Comparison of ENCODE assay signal across 8 cellular contexts in genomic region chr3:72177075-72178050, GRCh38.
A peak's percentile ranks its signal among the peaks of the same experiment; 100 is the strongest.
DNase-seq lines count a peak whose midpoint lies in the region; ATAC-seq and TF ChIP-seq lines count a peak whose summit lies in the region.

No MANE protein-coding gene starts in this region.

- H3K4me3 ChIP-seq in skeletal muscle satellite cell (ENCODE audit: low read length) = peak overlapping the region; percentile 9

- intact Hi-C loops in activated T-helper 2 cell treated with anti-CD3 and anti-CD28 coated beads, Interferon-gamma antibody, Interleukin-2, Interleukin-4, amounts not matched to agents 10 μg/mL and 5 μg/mL and 100 μg/mL, durations not matched to agents 14 hours and 24 hours and 36 hours (cut with micrococcal nuclease) = loop anchor here (5.0 kb wide), 1 partner anchor 35 kb away; no protein-coding TSS in a partner anchor

- H3K27ac Mint-ChIP-seq in activated CD4-positive, alpha-beta T cell treated with anti-CD3 and anti-CD28 coated beads, Interleukin-2, amount 10 ng/mL, durations not matched to agents 7 days and 5 days = no peak overlapping the region
- no peak overlapping the region for H3K27ac Mint-ChIP-seq in HFFc6
- H3K27ac Mint-ChIP-seq in activated T-helper 2 cell treated with anti-CD3 and anti-CD28 coated beads, Interferon-gamma antibody, Interleukin-2, Interleukin-4, amounts not matched to agents 10 μg/mL and 5 μg/mL and 100 μg/mL, durations not matched to agents 14 hours and 24 hours and 36 hours = no peak overlapping the region

- H3K9me3 Mint-ChIP-seq in activated CD4-positive, alpha-beta T cell treated with anti-CD3 and anti-CD28 coated beads, Interleukin-2, amount 10 ng/mL, durations not matched to agents 7 days and 5 days = no peaks in the 10 kb centered on the region
- H3K9me3 Mint-ChIP-seq in HFFc6 = peaks cover 5% of the 10 kb centered on the region; the same call in 1 of the 2 replicates
- no peaks in the 10 kb centered on the region for H3K9me3 Mint-ChIP-seq in activated T-helper 2 cell treated with anti-CD3 and anti-CD28 coated beads, Interferon-gamma antibody, Interleukin-2, Interleukin-4, amounts not matched to agents 10 μg/mL and 5 μg/mL and 100 μg/mL, durations not matched to agents 14 hours and 24 hours and 36 hours

- POLR2A ChIA-PET in activated CD4-positive, alpha-beta T cell treated with anti-CD3 and anti-CD28 coated beads, Interleukin-2, amount 10 ng/mL, durations not matched to agents 7 days and 5 days (lab: Charles Lee) = no interaction called here

- H3K4me1 ChIP-seq in foreskin keratinocyte = no peaks in the 10 kb centered on the region
- peaks cover 14% of the 10 kb centered on the region for H3K4me1 ChIP-seq in skeletal muscle satellite cell (ENCODE audit: control insufficient read depth, insufficient read depth, low read length)

- no peaks in the 10 kb centered on the region for H3K36me3 ChIP-seq in skeletal muscle satellite cell (ENCODE audit: insufficient read depth, low read length)

- H3K4me1 Mint-ChIP-seq in activated CD4-positive, alpha-beta T cell treated with anti-CD3 and anti-CD28 coated beads, Interleukin-2, amount 10 ng/mL, durations not matched to agents 7 days and 5 days = peaks cover 14% of the 10 kb centered on the region
- H3K4me1 Mint-ChIP-seq in HFFc6 (ENCODE audit: low read depth) = peaks cover 8% of the 10 kb centered on the region
- peaks cover 6% of the 10 kb centered on the region for H3K4me1 Mint-ChIP-seq in activated T-helper 2 cell treated with anti-CD3 and anti-CD28 coated beads, Interferon-gamma antibody, Interleukin-2, Interleukin-4, amounts not matched to agents 10 μg/mL and 5 μg/mL and 100 μg/mL, durations not matched to agents 14 hours and 24 hours and 36 hours (ENCODE audit: low read depth)

- TF ChIP-seq CTCF in HFFc6 (IDR thresholded peaks at IDR 0.05) = no peak
- no peak for TF ChIP-seq CTCF in foreskin keratinocyte (conservative IDR thresholded peaks at IDR 0.05)

- H3K27me3 ChIP-seq in foreskin keratinocyte = peaks cover 73% of the 10 kb centered on the region
- peaks cover 3% of the 10 kb centered on the region for H3K27me3 ChIP-seq in skeletal muscle satellite cell (ENCODE audit: control insufficient read depth, insufficient read depth, low read length)

- ATAC-seq in foreskin keratinocyte = peak; percentile 50

- DNase-seq in activated CD4-positive, alpha-beta T cell treated with anti-CD3 and anti-CD28 coated beads for 48 hours = peak; percentile 13
- no peak for DNase-seq in activated CD4-positive, alpha-beta T cell treated with anti-CD3 and anti-CD28 coated beads, Interleukin-2, amount 10 ng/mL, durations not matched to agents 7 days and 5 days
- DNase-seq in HFFc6 (no peak), SK-N-DZ (ENCODE audit: low spot score) (peak; percentile 16), foreskin keratinocyte (peak in 1 of 2 donors; percentile 31), NCI-H146 treated with DMSO at 0.1 percent for 48 hours (lab: John Stamatoyannopoulos, UW; ENCODE audit: unreplicated experiment) (no peak)
- DNase-seq in activated T-helper 2 cell treated with anti-CD3 and anti-CD28 coated beads, Interferon-gamma antibody, Interleukin-2, Interleukin-4, amounts not matched to agents 10 μg/mL and 5 μg/mL and 100 μg/mL, durations not matched to agents 14 hours and 24 hours and 36 hours (ENCODE audit: low spot score) = no peak

- no peaks in the 10 kb centered on the region for H3K9me3 ChIP-seq in skeletal muscle satellite cell (replicated peaks; ENCODE audit: low read length)

- H3K4me3 Mint-ChIP-seq in activated CD4-positive, alpha-beta T cell treated with anti-CD3 and anti-CD28 coated beads, Interleukin-2, amount 10 ng/mL, durations not matched to agents 7 days and 5 days = no peak overlapping the region
- peak overlapping the region; percentile 38; the same call in 1 of the 2 replicates for H3K4me3 Mint-ChIP-seq in HFFc6
- H3K4me3 Mint-ChIP-seq in activated T-helper 2 cell treated with anti-CD3 and anti-CD28 coated beads, Interferon-gamma antibody, Interleukin-2, Interleukin-4, amounts not matched to agents 10 μg/mL and 5 μg/mL and 100 μg/mL, durations not matched to agents 14 hours and 24 hours and 36 hours (ENCODE audit: low read depth) = no peak overlapping the region

- H3K27me3 Mint-ChIP-seq in activated CD4-positive, alpha-beta T cell treated with anti-CD3 and anti-CD28 coated beads, Interleukin-2, amount 10 ng/mL, durations not matched to agents 7 days and 5 days = peaks cover 9% of the 10 kb centered on the region
- peaks cover 21% of the 10 kb centered on the region for H3K27me3 Mint-ChIP-seq in HFFc6 (ENCODE audit: insufficient read depth)
- peaks cover 69% of the 10 kb centered on the region for H3K27me3 Mint-ChIP-seq in activated T-helper 2 cell treated with anti-CD3 and anti-CD28 coated beads, Interferon-gamma antibody, Interleukin-2, Interleukin-4, amounts not matched to agents 10 μg/mL and 5 μg/mL and 100 μg/mL, durations not matched to agents 14 hours and 24 hours and 36 hours (ENCODE audit: low read depth)

- H3K4me2 ChIP-seq in skeletal muscle satellite cell (ENCODE audit: low read length) = peak overlapping the region; percentile 69

- no peaks in the 10 kb centered on the region for H3K36me3 Mint-ChIP-seq in activated CD4-positive, alpha-beta T cell treated with anti-CD3 and anti-CD28 coated beads, Interleukin-2, amount 10 ng/mL, durations not matched to agents 7 days and 5 days (ENCODE audit: low read depth)
- H3K36me3 Mint-ChIP-seq in HFFc6 (ENCODE audit: low read depth) = no peaks in the 10 kb centered on the region
- H3K36me3 Mint-ChIP-seq in activated T-helper 2 cell treated with anti-CD3 and anti-CD28 coated beads, Interferon-gamma antibody, Interleukin-2, Interleukin-4, amounts not matched to agents 10 μg/mL and 5 μg/mL and 100 μg/mL, durations not matched to agents 14 hours and 24 hours and 36 hours (ENCODE audit: low read depth) = no peaks in the 10 kb centered on the region

- peak overlapping the region; percentile 18 for H3K9ac ChIP-seq in skeletal muscle satellite cell (ENCODE audit: low read depth, low read length)

- H3K27ac ChIP-seq in foreskin keratinocyte = no peak overlapping the region

- CTCF ChIA-PET in activated CD4-positive, alpha-beta T cell treated with anti-CD3 and anti-CD28 coated beads, Interleukin-2, amount 10 ng/mL, durations not matched to agents 7 days and 5 days (lab: Charles Lee) = interaction anchor here (1.1 kb wide), 1 partner anchor 292 kb away, joined by 3 read pairs; no protein-coding TSS in a partner anchor

Comparison
In these comparisons a context has a peak if more than half of its experiments do, and no peak if none do; other contexts are left out.
1. DNase-seq: peak in activated CD4-positive, alpha-beta T cell treated with anti-CD3 and anti-CD28 coated beads for 48 hours (single experiment) and SK-N-DZ (single experiment); none in activated CD4-positive, alpha-beta T cell treated with anti-CD3 and anti-CD28 coated beads, Interleukin-2, amount 10 ng/mL, durations not matched to agents 7 days and 5 days (single experiment), HFFc6 (single experiment), NCI-H146 treated with DMSO at 0.1 percent for 48 hours (single experiment) and activated T-helper 2 cell treated with anti-CD3 and anti-CD28 coated beads, Interferon-gamma antibody, Interleukin-2, Interleukin-4, amounts not matched to agents 10 μg/mL and 5 μg/mL and 100 μg/mL, durations not matched to agents 14 hours and 24 hours and 36 hours (single experiment).